1 cellular context compared by ENCODE assay signal in the genomic region with DNA sequence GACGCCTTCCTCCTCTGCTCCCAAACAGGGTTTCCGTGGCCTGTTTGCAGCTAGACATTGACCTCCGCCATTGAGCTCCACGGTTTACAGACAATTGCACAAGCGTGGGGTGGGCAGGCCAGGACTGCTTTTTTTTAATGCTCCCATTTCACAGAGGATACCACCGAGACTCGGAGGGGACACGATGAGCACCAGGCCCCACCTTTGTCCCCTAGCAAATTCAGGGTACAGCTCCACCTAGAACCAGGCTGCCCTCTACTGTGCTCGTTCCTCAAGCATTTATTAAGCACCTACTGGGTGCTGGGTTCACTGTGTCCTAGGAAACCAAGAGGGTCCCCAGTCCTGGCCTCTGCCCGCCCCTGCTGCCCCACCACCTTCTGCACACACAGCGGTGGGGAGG.
TF ChIP-seq lines count a peak whose summit lies in the region.

No MANE protein-coding gene starts in this region.

TF ChIP-seq in WTC11, 78 proteins besides CTCF, POLR2A, EP300 and RAD21:
- TF ChIP-seq, protein P1, sequence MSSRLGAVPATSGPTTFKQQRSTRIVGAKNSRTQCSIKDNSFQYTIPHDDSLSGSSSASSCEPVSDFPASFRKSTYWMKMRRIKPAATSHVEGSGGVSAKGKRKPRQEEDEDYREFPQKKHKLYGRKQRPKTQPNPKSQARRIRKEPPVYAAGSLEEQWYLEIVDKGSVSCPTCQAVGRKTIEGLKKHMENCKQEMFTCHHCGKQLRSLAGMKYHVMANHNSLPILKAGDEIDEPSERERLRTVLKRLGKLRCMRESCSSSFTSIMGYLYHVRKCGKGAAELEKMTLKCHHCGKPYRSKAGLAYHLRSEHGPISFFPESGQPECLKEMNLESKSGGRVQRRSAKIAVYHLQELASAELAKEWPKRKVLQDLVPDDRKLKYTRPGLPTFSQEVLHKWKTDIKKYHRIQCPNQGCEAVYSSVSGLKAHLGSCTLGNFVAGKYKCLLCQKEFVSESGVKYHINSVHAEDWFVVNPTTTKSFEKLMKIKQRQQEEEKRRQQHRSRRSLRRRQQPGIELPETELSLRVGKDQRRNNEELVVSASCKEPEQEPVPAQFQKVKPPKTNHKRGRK (CRISPR knock-in tag; IDR thresholded peaks at IDR 0.05; ENCODE audit: borderline replicate concordance): no peak
- TF ChIP-seq, protein P2, sequence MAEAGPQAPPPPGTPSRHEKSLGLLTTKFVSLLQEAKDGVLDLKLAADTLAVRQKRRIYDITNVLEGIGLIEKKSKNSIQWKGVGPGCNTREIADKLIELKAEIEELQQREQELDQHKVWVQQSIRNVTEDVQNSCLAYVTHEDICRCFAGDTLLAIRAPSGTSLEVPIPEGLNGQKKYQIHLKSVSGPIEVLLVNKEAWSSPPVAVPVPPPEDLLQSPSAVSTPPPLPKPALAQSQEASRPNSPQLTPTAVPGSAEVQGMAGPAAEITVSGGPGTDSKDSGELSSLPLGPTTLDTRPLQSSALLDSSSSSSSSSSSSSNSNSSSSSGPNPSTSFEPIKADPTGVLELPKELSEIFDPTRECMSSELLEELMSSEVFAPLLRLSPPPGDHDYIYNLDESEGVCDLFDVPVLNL (CRISPR knock-in tag; IDR thresholded peaks at IDR 0.05; ENCODE audit: borderline replicate concordance, low read depth): no peak
